ENCODE assay signal across 20 cellular contexts in genomic region chr5:143119881-143120341, GRCh38.
DNase-seq lines count a peak whose midpoint lies in the region; ATAC-seq and TF ChIP-seq lines count a peak whose summit lies in the region.
"Had no signal": no experiment of that assay in that cellular context is flagged by ENCODE, and none has a peak within 500 bp of the region (broad histone marks: within the 10 kb centered on the region; RNA-seq: fewer than 3 reads in every experiment).

No MANE protein-coding gene starts in this region.

- CTCF ChIA-PET in HEK293T (lab: Yijun Ruan, JAX) = interaction anchor here (0.7 to 1.1 kb wide), 3 partner anchors 10 to 201 kb away, joined by 3 to 4 read pairs (median 3); no protein-coding TSS in a partner anchor

- peak; percentile 11 for ATAC-seq in GM19455 (IDR thresholded peaks at IDR 0.05; ENCODE audit: unreplicated experiment)
- ATAC-seq: activated CD8-positive, alpha-beta T cell treated with anti-CD3 and anti-CD28 coated beads, Interleukin-2, amount 10 ng/mL, durations not matched to agents 7 days and 5 days; foreskin keratinocyte had no signal

- POLR2A ChIA-PET in HEK293T (lab: Yijun Ruan, JAX) = no interaction called here

- H2AFZ ChIP-seq in osteoblast (ENCODE audit: low read length) = no peak overlapping the region

- no peaks in the 10 kb centered on the region for H3K79me2 ChIP-seq in osteoblast (ENCODE audit: insufficient read depth, low read length)

- DNase-seq in HEK293T (ENCODE audit: extremely low spot score) (no peak), NCI-H748 treated with DMSO at 0.1 percent for 48 hours (lab: John Stamatoyannopoulos, UW) (peak; percentile 64), osteoblast (ENCODE audit: insufficient read length, low spot score, missing footprints) (peak; percentile 23), GDM1 (lab: John Stamatoyannopoulos, UW) (no peak), NK-92 (lab: John Stamatoyannopoulos, UW; ENCODE audit: unreplicated experiment) (no peak)
- DNase-seq in effector memory CD4-positive, alpha-beta T cell = no peak
- DNase-seq: activated CD8-positive, alpha-beta T cell treated with anti-CD3 and anti-CD28 coated beads, Interleukin-2, amount 10 ng/mL, durations not matched to agents 7 days and 5 days; activated T-cell treated with anti-CD3 and anti-CD28 coated beads, Interleukin-2, amount 50 U/mL, for 48 hours; EL; foreskin keratinocyte; H9; kidney glomerular epithelial cell; natural killer cell; NCI-H146; NCI-H446; SHP77 treated with DMSO at 0.1 percent for 48 hours; stimulated activated CD4-positive, alpha-beta T cell treated with anti-CD3 and anti-CD28 coated beads, Interleukin-4, amount 100 ng/mL, for 4 hours had no signal

- no peak overlapping the region for H3K27ac ChIP-seq in osteoblast (ENCODE audit: low read depth, low read length)
- H3K27ac ChIP-seq in effector memory CD4-positive, alpha-beta T cell (ENCODE audit: insufficient read depth, low read length, poor library complexity, severe bottlenecking) = no peak overlapping the region
- H3K27ac ChIP-seq: coronary artery, foreskin keratinocyte had no signal

- H3K9me3 ChIP-seq in osteoblast (ENCODE audit: low read depth, low read length) = no peaks in the 10 kb centered on the region
- H3K9me3 ChIP-seq in effector memory CD4-positive, alpha-beta T cell (ENCODE audit: control insufficient read depth, low read length) = no peaks in the 10 kb centered on the region

- H3K4me1 ChIP-seq in osteoblast (ENCODE audit: insufficient read depth, low read length) = no peaks in the 10 kb centered on the region
- H3K4me1 ChIP-seq in effector memory CD4-positive, alpha-beta T cell (ENCODE audit: control insufficient read depth, insufficient read depth, low read length, poor library complexity, severe bottlenecking) = no peaks in the 10 kb centered on the region
- H3K4me1 ChIP-seq: foreskin keratinocyte had no signal

- no peak overlapping the region for H3K4me2 ChIP-seq in osteoblast (ENCODE audit: insufficient read depth, low read length)

- H3K4me3 ChIP-seq in osteoblast (ENCODE audit: insufficient read depth, low read length) = no peak overlapping the region
- no peak overlapping the region for H3K4me3 ChIP-seq in effector memory CD4-positive, alpha-beta T cell (ENCODE audit: insufficient read depth, low read depth, low read length, poor library complexity, severe bottlenecking)
- H3K4me3 ChIP-seq: coronary artery, skin epidermis had no signal

- H4K20me1 ChIP-seq in osteoblast (ENCODE audit: insufficient read depth, low read length) = no peaks in the 10 kb centered on the region

- no peaks in the 10 kb centered on the region for H3K27me3 ChIP-seq in osteoblast (ENCODE audit: insufficient read depth, low read length)
- no peaks in the 10 kb centered on the region for H3K27me3 ChIP-seq in effector memory CD4-positive, alpha-beta T cell (replicated peaks; ENCODE audit: control insufficient read depth, insufficient read depth, low read length, poor library complexity, severe bottlenecking)
- H3K27me3 ChIP-seq: foreskin keratinocyte had no signal

- no peaks in the 10 kb centered on the region for H3K36me3 ChIP-seq in osteoblast (ENCODE audit: insufficient read depth, low read length)
- H3K36me3 ChIP-seq in effector memory CD4-positive, alpha-beta T cell (ENCODE audit: control insufficient read depth, insufficient read depth, low read length) = no peaks in the 10 kb centered on the region

- TF ChIP-seq CTCF in osteoblast (IDR thresholded peaks at IDR 0.05; ENCODE audit: extremely low read depth, low read depth, low read length) = no peak

TF ChIP-seq in HEK293T, 16 proteins besides CTCF, POLR2A, EP300 and RAD21:
- no peak for TF ChIP-seq FOXA1 (IDR thresholded peaks at IDR 0.05)
- no peak for TF ChIP-seq SUZ12 (IDR thresholded peaks at IDR 0.05)
- TF ChIP-seq HDGF (IDR thresholded peaks at IDR 0.05; ENCODE audit: borderline replicate concordance) = no peak
- TF ChIP-seq PKNOX1 (IDR thresholded peaks at IDR 0.05) = peak; percentile 74

Comparison
In these comparisons a context has a peak if more than half of its experiments do, and no peak if none do; other contexts are left out.
1. DNase-seq: peak in NCI-H748 treated with DMSO at 0.1 percent for 48 hours (single experiment) and osteoblast (single experiment); none in HEK293T (single experiment), effector memory CD4-positive, alpha-beta T cell (0 of 3), GDM1 (single experiment) and NK-92 (single experiment).